In genomic region chr2:162265666-162266467, GRCh38 we compare ENCODE assay signal across 15 cellular contexts. TPM values are rescaled to one million over a fixed set of nuclear protein-coding genes. Genes with fewer than 3 reads are reported as not detected.
"Had no signal": no experiment of that assay in that cellular context is flagged by ENCODE, and none has a peak within 500 bp of the region (broad histone marks: within the 10 kb centered on the region; RNA-seq: fewer than 3 reads in every experiment).

No MANE protein-coding gene starts in this region.

- H3K4me3 ChIP-seq: psoas muscle, vagina had no signal

- ATAC-seq: esophagus mucosa; stimulated activated naive CD8-positive, alpha-beta T cell treated with anti-CD3 and anti-CD28 coated beads, Interleukin-15, amount 100 ng/mL, for 72 hours; T-cell had no signal

- H3K27ac ChIP-seq: psoas muscle, vagina had no signal

- H3K9me3 ChIP-seq: psoas muscle, vagina had no signal

- DNase-seq: activated CD4-positive, alpha-beta T cell treated with anti-CD3 and anti-CD28 coated beads, Interleukin-2, amount 10 ng/mL, durations not matched to agents 7 days and 5 days; amniotic stem cell; immature natural killer cell; left cardiac atrium; nephron progenitor cell; stimulated activated CD4-positive, alpha-beta T cell treated with anti-CD3 and anti-CD28 coated beads, Interleukin-15, amount 100 ng/mL, for 24 hours; stimulated activated CD4-positive, alpha-beta T cell treated with anti-CD3 and anti-CD28 coated beads, Interleukin-4, amount 100 ng/mL, for 24 hours; stimulated activated naive CD8-positive, alpha-beta T cell treated with anti-CD3 and anti-CD28 coated beads, Interleukin-15, amount 100 ng/mL, for 72 hours; T-cell had no signal

- H3K4me1 ChIP-seq: psoas muscle had no signal

- H3K27me3 ChIP-seq: vagina had no signal

RNA-seq across cellular contexts. Expression of gene FAP, which starts 22.6 kb away (rescaled TPM):
- total RNA-seq: activated CD4-positive, alpha-beta T cell treated with anti-CD3 and anti-CD28 coated beads, Interleukin-2, amount 10 ng/mL, durations not matched to agents 7 days and 5 days; activated CD8-positive, alpha-beta memory T cell treated with anti-CD3 and anti-CD28 coated beads for 36 hours; activated T-helper 2 cell treated with anti-CD3 and anti-CD28 coated beads, Interferon-gamma antibody, Interleukin-2, Interleukin-4, amounts not matched to agents 10 μg/mL and 5 μg/mL and 100 μg/mL, durations not matched to agents 14 hours and 24 hours and 36 hours; WTC11 had no signal
- polyA plus RNA-seq: immature natural killer cell had no signal
